ENCODE assay signal across 17 cellular contexts in the genomic region with DNA sequence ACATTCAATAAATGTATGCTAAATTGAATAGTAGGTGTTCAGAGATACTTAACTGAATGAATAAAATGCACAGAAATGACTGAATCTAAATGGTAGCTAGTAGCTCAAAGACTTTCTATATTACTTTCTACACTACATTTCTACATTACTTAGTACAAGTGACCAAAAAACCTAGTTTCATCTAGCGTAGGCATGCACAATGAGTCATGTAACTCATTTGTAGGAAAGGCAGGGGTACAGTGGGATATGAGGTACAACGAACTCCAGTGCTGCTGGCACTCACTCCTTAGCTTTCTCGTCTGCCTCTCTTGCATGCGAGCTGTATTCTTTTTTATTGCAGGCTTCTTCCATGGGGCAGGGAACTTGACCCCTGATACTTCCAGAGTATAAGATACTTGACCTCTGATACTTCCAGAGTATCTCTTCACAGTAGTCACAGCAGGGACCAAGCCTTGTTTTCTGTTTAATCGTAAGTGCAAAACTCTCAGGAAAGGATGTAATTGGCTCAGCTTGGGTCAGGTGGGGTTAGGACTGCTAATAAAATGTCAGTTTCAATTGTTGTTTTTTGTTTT. TPM values are rescaled to one million over a fixed set of nuclear protein-coding genes. Genes with fewer than 3 reads are reported as not detected.
A peak's percentile ranks its signal among the peaks of the same experiment; 100 is the strongest.
DNase-seq lines count a peak whose midpoint lies in the region; ATAC-seq and TF ChIP-seq lines count a peak whose summit lies in the region.
"Had no signal": no experiment of that assay in that cellular context is flagged by ENCODE, and none has a peak within 500 bp of the region (broad histone marks: within the 10 kb centered on the region; RNA-seq: fewer than 3 reads in every experiment).

No MANE protein-coding gene starts in this region.

- POLR2A ChIA-PET in activated CD4-positive, alpha-beta memory T cell treated with anti-CD3 and anti-CD28 coated beads, Interleukin-2, amount 10 ng/mL, durations not matched to agents 7 days and 5 days (lab: Charles Lee) = interaction anchor here (0.6 to 2.1 kb wide), 11 partner anchors 8 to 315 kb away, joined by 3 to 11 read pairs (median 4); a partner anchor contains a TSS

- CTCF ChIA-PET in activated CD4-positive, alpha-beta memory T cell treated with anti-CD3 and anti-CD28 coated beads, Interleukin-2, amount 10 ng/mL, durations not matched to agents 7 days and 5 days (lab: Charles Lee) = interaction anchor here (0.6 to 2.3 kb wide), 10 partner anchors 8 to 354 kb away, joined by 3 to 18 read pairs (median 4); no protein-coding TSS in a partner anchor

- WGBS in smooth muscle cell (ENCODE audit: low lambda C conversion rate) = 57% methylated on average over 5 of the region's 5 CpGs

- no peaks in the 10 kb centered on the region for H3K27me3 ChIP-seq in smooth muscle cell (ENCODE audit: low read depth)

- H3K27ac ChIP-seq in smooth muscle cell (ENCODE audit: low read depth) = no peak overlapping the region
- H3K27ac ChIP-seq: RWPE1 had no signal

- H3F3A ChIP-seq in smooth muscle cell (ENCODE audit: low read depth) = peaks cover 7% of the 10 kb centered on the region

- ATAC-seq in GM18505 (IDR thresholded peaks at IDR 0.05; ENCODE audit: unreplicated experiment) = no peak
- ATAC-seq: GM23338 had no signal

- no peak for TF ChIP-seq CTCF in smooth muscle cell (IDR thresholded peaks at IDR 0.05; ENCODE audit: borderline replicate concordance, insufficient read depth, poor library complexity, severe bottlenecking)

- H3K4me1 Mint-ChIP-seq in activated T-cell treated with anti-CD3 and anti-CD28 coated beads, Interleukin-2, amount 50 U/mL, for 24 hours (ENCODE audit: low read depth) = peaks cover 56% of the 10 kb centered on the region
- H3K4me1 Mint-ChIP-seq in activated CD4-positive, alpha-beta memory T cell treated with anti-CD3 and anti-CD28 coated beads, Interleukin-2, amount 10 ng/mL, durations not matched to agents 7 days and 5 days = peaks cover 67% of the 10 kb centered on the region

- H3K4me3 ChIP-seq in smooth muscle cell = no peak overlapping the region
- H3K4me3 ChIP-seq: GM23338 had no signal

- peak overlapping the region; percentile 37 for H3K4me3 Mint-ChIP-seq in activated T-cell treated with anti-CD3 and anti-CD28 coated beads, Interleukin-2, amount 50 U/mL, for 24 hours
- H3K4me3 Mint-ChIP-seq in activated CD4-positive, alpha-beta memory T cell treated with anti-CD3 and anti-CD28 coated beads, Interleukin-2, amount 10 ng/mL, durations not matched to agents 7 days and 5 days = no peak overlapping the region
- H3K4me3 Mint-ChIP-seq: B cell; CD4-positive, alpha-beta memory T cell; GM23338 had no signal

- H3K79me2 ChIP-seq in smooth muscle cell (ENCODE audit: low read depth) = no peaks in the 10 kb centered on the region

- no peaks in the 10 kb centered on the region for H3K27me3 Mint-ChIP-seq in activated T-cell treated with anti-CD3 and anti-CD28 coated beads, Interleukin-2, amount 50 U/mL, for 24 hours
- H3K27me3 Mint-ChIP-seq in activated CD4-positive, alpha-beta memory T cell treated with anti-CD3 and anti-CD28 coated beads, Interleukin-2, amount 10 ng/mL, durations not matched to agents 7 days and 5 days = no peaks in the 10 kb centered on the region
- H3K27me3 Mint-ChIP-seq: B cell; CD4-positive, alpha-beta memory T cell; IgD-negative memory B cell had no signal

- no peak for TF ChIP-seq POLR2A in GM18505 (IDR thresholded peaks at IDR 0.05; ENCODE audit: borderline replicate concordance, extremely low read depth, insufficient read depth, insufficient read length)

- peak overlapping the region; percentile 93 for H3K27ac Mint-ChIP-seq in activated T-cell treated with anti-CD3 and anti-CD28 coated beads, Interleukin-2, amount 50 U/mL, for 24 hours
- peak overlapping the region; percentile 20 for H3K27ac Mint-ChIP-seq in activated CD4-positive, alpha-beta memory T cell treated with anti-CD3 and anti-CD28 coated beads, Interleukin-2, amount 10 ng/mL, durations not matched to agents 7 days and 5 days
- H3K27ac Mint-ChIP-seq: B cell, GM23338, IgD-negative memory B cell had no signal

- H3K9me3 ChIP-seq in smooth muscle cell (replicated peaks; ENCODE audit: low read depth) = no peaks in the 10 kb centered on the region

- no peak overlapping the region for H3K9ac ChIP-seq in smooth muscle cell (ENCODE audit: low read depth)

- H3K36me3 ChIP-seq in smooth muscle cell (ENCODE audit: low read depth) = no peaks in the 10 kb centered on the region

- no peaks in the 10 kb centered on the region for H3K9me3 Mint-ChIP-seq in activated T-cell treated with anti-CD3 and anti-CD28 coated beads, Interleukin-2, amount 50 U/mL, for 24 hours
- no peaks in the 10 kb centered on the region for H3K9me3 Mint-ChIP-seq in activated CD4-positive, alpha-beta memory T cell treated with anti-CD3 and anti-CD28 coated beads, Interleukin-2, amount 10 ng/mL, durations not matched to agents 7 days and 5 days
- H3K9me3 Mint-ChIP-seq: GM23338, IgD-negative memory B cell had no signal

- no peaks in the 10 kb centered on the region for H4K20me1 ChIP-seq in smooth muscle cell (ENCODE audit: low read depth)

- peak overlapping the region; percentile 26 for H3K4me2 ChIP-seq in smooth muscle cell
- H3K4me2 ChIP-seq: GM23338 had no signal

- H3K4me1 ChIP-seq in smooth muscle cell (ENCODE audit: low read depth) = peaks cover 7% of the 10 kb centered on the region

- DNase-seq in activated T-cell treated with anti-CD3 and anti-CD28 coated beads, Interleukin-2, amount 50 U/mL, for 24 hours = no peak
- DNase-seq in activated T-cell treated with anti-CD3 and anti-CD28 coated beads, Interleukin-2, amount 50 U/mL, for 1 hour = no peak
- peak; percentile 22 for DNase-seq in M059J (ENCODE audit: low read depth)
- no peak for DNase-seq in activated CD4-positive, alpha-beta memory T cell treated with anti-CD3 and anti-CD28 coated beads, Interleukin-2, amount 10 ng/mL, durations not matched to agents 7 days and 5 days
- no peak for DNase-seq in smooth muscle cell (lab: John Stamatoyannopoulos, UW; ENCODE audit: unreplicated experiment)
- no peak for DNase-seq in SHP77 treated with DMSO at 0.1 percent for 48 hours (lab: John Stamatoyannopoulos, UW)
- DNase-seq: CD4-positive, alpha-beta memory T cell; DMS79; NCI-H1048; NCI-H1694; NCI-H2107; NCI-H69 had no signal

- no peaks in the 10 kb centered on the region for H3K36me3 Mint-ChIP-seq in activated T-cell treated with anti-CD3 and anti-CD28 coated beads, Interleukin-2, amount 50 U/mL, for 24 hours (ENCODE audit: low read depth)
- H3K36me3 Mint-ChIP-seq in activated CD4-positive, alpha-beta memory T cell treated with anti-CD3 and anti-CD28 coated beads, Interleukin-2, amount 10 ng/mL, durations not matched to agents 7 days and 5 days (ENCODE audit: low read depth) = peaks cover 1% of the 10 kb centered on the region
- H3K36me3 Mint-ChIP-seq: IgD-negative memory B cell had no signal

- H2AFZ ChIP-seq in smooth muscle cell (ENCODE audit: low read depth) = no peak overlapping the region

RNA-seq across cellular contexts. Expression of a gene that starts 5.0 kb away (rescaled TPM):
- total RNA-seq in M059J (2014; rRNA removed; shearing (Covaris generic)) = 55.2 and 85.4 TPM in 2 replicates
- 100 to 1,000 TPM; 112 to 116 TPM for total RNA-seq in activated CD4-positive, alpha-beta memory T cell treated with anti-CD3 and anti-CD28 coated beads, Interleukin-2, amount 10 ng/mL, durations not matched to agents 7 days and 5 days
- total RNA-seq in smooth muscle cell = 104 and 113 TPM in 2 replicates
- polyA plus RNA-seq in smooth muscle cell = 31.1 and 49.3 TPM in 2 replicates
